ENCODE assay signal across 8 cellular contexts in the genomic region with DNA sequence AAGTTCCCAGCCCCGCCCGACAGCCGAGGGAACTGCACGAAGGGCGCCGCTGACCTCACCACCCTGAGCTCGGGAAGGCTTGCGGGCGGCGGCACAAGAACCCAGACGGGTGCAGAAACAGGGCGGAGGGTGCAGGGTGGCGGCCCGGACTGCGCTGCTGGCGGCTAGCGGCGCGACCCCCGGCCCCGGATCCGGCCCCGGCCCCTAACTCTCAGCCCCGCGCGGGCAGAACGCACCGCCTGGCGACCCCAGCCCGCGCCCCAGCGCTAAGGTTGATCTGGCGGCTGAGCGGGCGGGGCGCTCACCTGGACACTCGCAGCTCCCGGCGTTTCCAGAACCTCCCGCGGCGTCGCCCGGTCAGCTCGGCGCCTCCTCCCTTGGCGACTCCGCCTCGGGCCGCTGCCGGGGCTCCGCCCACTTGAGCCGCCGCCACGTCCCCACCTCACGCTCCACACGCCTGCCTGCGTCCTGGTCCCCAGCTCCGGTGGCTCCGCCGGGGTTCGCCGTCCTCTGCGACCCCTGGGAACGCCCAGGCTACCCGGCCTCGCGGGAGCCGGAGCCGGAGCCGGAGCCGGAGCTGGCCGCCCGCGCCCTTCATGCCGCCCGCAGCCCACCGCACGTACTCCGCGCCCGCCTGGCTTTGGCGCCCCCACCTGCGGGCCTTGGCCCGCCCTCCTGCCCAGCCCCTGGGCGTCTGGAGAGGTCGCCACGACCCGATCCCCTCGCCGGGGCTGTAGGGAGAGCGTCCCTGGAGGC. TPM values are rescaled to one million over a fixed set of nuclear protein-coding genes. Genes with fewer than 3 reads are reported as not detected.
DNase-seq lines count a peak whose midpoint lies in the region; ATAC-seq and TF ChIP-seq lines count a peak whose summit lies in the region.

A gene (minus strand): TSS at position 369 of the 756 bp plus-strand sequence. CDS start 9,227 bp downstream, outside the sequence.

- peak within 1 kb of the TSS; percentile 18 for H3K23ac ChIP-seq in trophoblast cell (ENCODE audit: low read length)

- DNase-seq in DMS153 treated with DMSO at 0.1 percent for 48 hours (lab: John Stamatoyannopoulos, UW; ENCODE audit: unreplicated experiment), result peak; percentile 16
- peak; percentile 79 for DNase-seq in HPDE6-E6E7 (ENCODE audit: extremely low spot score)
- peak; percentile 55 to 61 for DNase-seq in SHP77 (lab: John Stamatoyannopoulos, UW)
- DNase-seq in ascending aorta (ENCODE audit: low spot score in 2 of 2), result peak in 1 of 2 donors; percentile 89
- peak; percentile 93 for DNase-seq in left ventricle myocardium superior
- peak; percentile 86 to 89 for DNase-seq in trophoblast cell
- no peak for DNase-seq in foreskin melanocyte

- H3K4me1 ChIP-seq in ascending aorta (peaks cover 20 to 42% of the 10 kb centered on the region in 2 donors), trophoblast cell (ENCODE audit: control insufficient read depth in 1 of 2, insufficient read depth in 2 of 2, low read length in 2 of 2) (peaks cover 11 to 12% of the 10 kb centered on the region in 2 experiments)

- H3K79me1 ChIP-seq in trophoblast cell (ENCODE audit: low read length), result peaks cover 13% of the 10 kb centered on the region

- H3K9me3 ChIP-seq in ascending aorta (no peaks in the 10 kb centered on the region), trophoblast cell (ENCODE audit: insufficient read depth, low read depth, low read length) (no peaks in the 10 kb centered on the region)

- peaks cover 8% of the 10 kb centered on the region for H3K79me2 ChIP-seq in trophoblast cell (ENCODE audit: control insufficient read depth, insufficient read depth, low read length, poor library complexity)

- H2BK12ac ChIP-seq in trophoblast cell (ENCODE audit: low read length), result peak within 1 kb of the TSS; percentile 20

- H3K27me3 ChIP-seq in ascending aorta (no peaks in the 10 kb centered on the region), trophoblast cell (ENCODE audit: insufficient read depth, low read length) (no peaks in the 10 kb centered on the region)

- peak within 1 kb of the TSS; percentile 86 for H3K14ac ChIP-seq in trophoblast cell (ENCODE audit: low read length)

- peak within 1 kb of the TSS; percentile 80 for H4K12ac ChIP-seq in trophoblast cell (ENCODE audit: low read depth, low read length)

- peak within 1 kb of the TSS; percentile 84 for H2BK120ac ChIP-seq in trophoblast cell (ENCODE audit: insufficient read depth, low read length, poor library complexity)

- H3K9ac ChIP-seq in trophoblast cell (ENCODE audit: low read length), result peak within 1 kb of the TSS; percentile 61

- H3K36me3 ChIP-seq in ascending aorta (no peaks in the 10 kb centered on the region), trophoblast cell (ENCODE audit: control insufficient read depth in 1 of 2, insufficient read depth in 2 of 2, low read length in 2 of 2) (no peaks in the 10 kb centered on the region)

- ATAC-seq in GM21381 (IDR thresholded peaks at IDR 0.05; ENCODE audit: unreplicated experiment) (peak; percentile 93), left ventricle myocardium superior (peak; percentile 89)

- no CpG with 5 or more reads among the region's 92 CpGs for WGBS in trophoblast cell (ENCODE audit: extremely low coverage, insufficient coverage, insufficient read length)

- H3K4me3 ChIP-seq in ascending aorta, result peak within 1 kb of the TSS; percentile 61 to 83
- peak within 1 kb of the TSS; percentile 76 for H3K4me3 ChIP-seq in trophoblast cell (ENCODE audit: low read depth, low read length)

- peak in 2 of 3 experiments; percentile 25 to 27 for TF ChIP-seq CTCF in ascending aorta (IDR thresholded peaks at IDR 0.05)

- peak within 1 kb of the TSS; percentile 45 for H2BK5ac ChIP-seq in trophoblast cell (ENCODE audit: low read depth, low read length, poor library complexity)

- H3K27ac ChIP-seq in ascending aorta, result peak within 1 kb of the TSS; percentile 84 to 87
- no peak within 1 kb of the TSS for H3K27ac ChIP-seq in trophoblast cell (ENCODE audit: low read depth, low read length)

- H4K91ac ChIP-seq in trophoblast cell (ENCODE audit: low read depth, low read length), result peak within 1 kb of the TSS; percentile 89

- H2AK5ac ChIP-seq in trophoblast cell (ENCODE audit: low read length), result peak within 1 kb of the TSS; percentile 30

- H2AFZ ChIP-seq in trophoblast cell (ENCODE audit: insufficient read depth, low read length, poor library complexity), result peak within 1 kb of the TSS; percentile 90

- H3K4ac ChIP-seq in trophoblast cell (ENCODE audit: low read depth, low read length), result peak within 1 kb of the TSS; percentile 52

- peak within 1 kb of the TSS; percentile 78 for H3K18ac ChIP-seq in trophoblast cell (ENCODE audit: low read length)

- intact Hi-C loops in ascending aorta (cut with DNase I) (loop anchor here (2.0 to 10.0 kb wide), 4 partner anchors 31 to 267 kb away; a partner anchor contains a TSS), left ventricle myocardium superior (cut with micrococcal nuclease) (no loop called here)

- peak within 1 kb of the TSS; percentile 95 for H3K4me2 ChIP-seq in trophoblast cell (ENCODE audit: low read length)

- peak within 1 kb of the TSS; percentile 94 for H4K8ac ChIP-seq in trophoblast cell (ENCODE audit: low read depth, low read length)

RNA-seq across cellular contexts. Expression of the gene that starts here (rescaled TPM):
- total RNA-seq in ascending aorta (22.6 TPM), left ventricle myocardium superior (78.4 TPM)
- polyA plus RNA-seq in trophoblast cell (2013), result 31.5 and 32.0 TPM in 2 replicates
